Comparison of ENCODE assay signal across 12 cellular contexts in genomic region chr2:100281521-100282438, GRCh38. TPM values are rescaled to one million over a fixed set of nuclear protein-coding genes. Genes with fewer than 3 reads are reported as not detected.
A peak's percentile ranks its signal among the peaks of the same experiment; 100 is the strongest.
DNase-seq lines count a peak whose midpoint lies in the region; ATAC-seq and TF ChIP-seq lines count a peak whose summit lies in the region.
"Had no signal": no experiment of that assay in that cellular context is flagged by ENCODE, and none has a peak within 500 bp of the region (broad histone marks: within the 10 kb centered on the region; RNA-seq: fewer than 3 reads in every experiment).

No MANE protein-coding gene starts in this region.

- H3K27ac ChIP-seq in gastroesophageal sphincter (peak overlapping the region; percentile 62 to 83 (median 76)), smooth muscle cell (ENCODE audit: low read depth) (no peak overlapping the region)
- H3K27ac ChIP-seq: neutrophil had no signal

- H3K4me1 Mint-ChIP-seq in activated T-helper 2 cell treated with anti-CD3 and anti-CD28 coated beads, Interferon-gamma antibody, Interleukin-2, Interleukin-4, amounts not matched to agents 10 μg/mL and 5 μg/mL and 100 μg/mL, durations not matched to agents 14 hours and 24 hours and 36 hours (ENCODE audit: low read depth): peaks cover 45% of the 10 kb centered on the region

- H3K9me3 ChIP-seq in gastroesophageal sphincter (no peaks in the 10 kb centered on the region), smooth muscle cell (replicated peaks; ENCODE audit: low read depth) (no peaks in the 10 kb centered on the region)
- H3K9me3 ChIP-seq: neutrophil had no signal

- H3K4me3 ChIP-seq in gastroesophageal sphincter (peak overlapping the region in 1 of 2 donors; percentile 15), smooth muscle cell (no peak overlapping the region)

- H3F3A ChIP-seq in smooth muscle cell (ENCODE audit: low read depth): no peaks in the 10 kb centered on the region

- no peak for TF ChIP-seq EP300 in Ishikawa (IDR thresholded peaks at IDR 0.05; ENCODE audit: borderline replicate concordance)
- peak; percentile 91 for TF ChIP-seq EP300 in gastroesophageal sphincter (IDR thresholded peaks at IDR 0.05)

- no peak overlapping the region for H3K9ac ChIP-seq in smooth muscle cell (ENCODE audit: low read depth)

- H3K36me3 ChIP-seq in gastroesophageal sphincter (peaks cover 0 to 40% of the 10 kb centered on the region in 2 donors), smooth muscle cell (ENCODE audit: low read depth) (no peaks in the 10 kb centered on the region)
- H3K36me3 ChIP-seq: neutrophil had no signal

- 29 to 31% methylated on average over 12 to 16 of the region's 16 CpGs for WGBS in gastroesophageal sphincter (ENCODE audit: low coverage in 1 of 2), 2 donors
- 59% methylated on average over 16 of the region's 16 CpGs for WGBS in smooth muscle cell (ENCODE audit: low lambda C conversion rate)

- no peak for DNase-seq in activated T-helper 2 cell treated with anti-CD3 and anti-CD28 coated beads, Interferon-gamma antibody, Interleukin-2, Interleukin-4, amounts not matched to agents 10 μg/mL and 5 μg/mL and 100 μg/mL, durations not matched to agents 14 hours and 24 hours and 36 hours (ENCODE audit: low spot score)
- DNase-seq in smooth muscle cell (lab: John Stamatoyannopoulos, UW; ENCODE audit: unreplicated experiment) (no peak), left colon (no peak), activated T-cell treated with anti-CD3 and anti-CD28 coated beads for 4 hours (no peak), SW 1271 (lab: John Stamatoyannopoulos, UW) (no peak)
- DNase-seq: dermis blood vessel endothelial cell, DMS153, NCI-H510A treated with DMSO at 0.1 percent for 48 hours had no signal

- ATAC-seq in gastroesophageal sphincter (peak; percentile 83), left colon (no peak), GM21423 (IDR thresholded peaks at IDR 0.05; ENCODE audit: unreplicated experiment) (no peak)

- peak overlapping the region; percentile 84 for H2AFZ ChIP-seq in smooth muscle cell (ENCODE audit: low read depth)

- peak overlapping the region; percentile 24 for H3K4me3 Mint-ChIP-seq in activated T-helper 2 cell treated with anti-CD3 and anti-CD28 coated beads, Interferon-gamma antibody, Interleukin-2, Interleukin-4, amounts not matched to agents 10 μg/mL and 5 μg/mL and 100 μg/mL, durations not matched to agents 14 hours and 24 hours and 36 hours (ENCODE audit: low read depth)

- no peaks in the 10 kb centered on the region for H3K27me3 ChIP-seq in gastroesophageal sphincter
- no peaks in the 10 kb centered on the region for H3K27me3 ChIP-seq in smooth muscle cell (ENCODE audit: low read depth)

- H4K20me1 ChIP-seq in smooth muscle cell (ENCODE audit: low read depth): no peaks in the 10 kb centered on the region

- H3K27me3 Mint-ChIP-seq in activated T-helper 2 cell treated with anti-CD3 and anti-CD28 coated beads, Interferon-gamma antibody, Interleukin-2, Interleukin-4, amounts not matched to agents 10 μg/mL and 5 μg/mL and 100 μg/mL, durations not matched to agents 14 hours and 24 hours and 36 hours (ENCODE audit: low read depth): peaks cover 28% of the 10 kb centered on the region

- no peaks in the 10 kb centered on the region for H3K79me2 ChIP-seq in smooth muscle cell (ENCODE audit: low read depth)

- H3K27ac Mint-ChIP-seq in activated T-helper 2 cell treated with anti-CD3 and anti-CD28 coated beads, Interferon-gamma antibody, Interleukin-2, Interleukin-4, amounts not matched to agents 10 μg/mL and 5 μg/mL and 100 μg/mL, durations not matched to agents 14 hours and 24 hours and 36 hours: peak overlapping the region; percentile 36

- intact Hi-C loops in activated T-helper 2 cell treated with anti-CD3 and anti-CD28 coated beads, Interferon-gamma antibody, Interleukin-2, Interleukin-4, amounts not matched to agents 10 μg/mL and 5 μg/mL and 100 μg/mL, durations not matched to agents 14 hours and 24 hours and 36 hours (cut with micrococcal nuclease): no loop called here
- intact Hi-C loops in left colon (cut with DNase I, micrococcal nuclease): no loop called here

- TF ChIP-seq POLR2A in gastroesophageal sphincter (IDR thresholded peaks at IDR 0.05): no peak

- no peaks in the 10 kb centered on the region for H3K36me3 Mint-ChIP-seq in activated T-helper 2 cell treated with anti-CD3 and anti-CD28 coated beads, Interferon-gamma antibody, Interleukin-2, Interleukin-4, amounts not matched to agents 10 μg/mL and 5 μg/mL and 100 μg/mL, durations not matched to agents 14 hours and 24 hours and 36 hours (ENCODE audit: low read depth)

- peak overlapping the region; percentile 59 for H3K4me2 ChIP-seq in smooth muscle cell

- TF ChIP-seq CTCF in gastroesophageal sphincter (IDR thresholded peaks at IDR 0.05): no peak
- TF ChIP-seq CTCF in smooth muscle cell (IDR thresholded peaks at IDR 0.05; ENCODE audit: borderline replicate concordance, insufficient read depth, poor library complexity, severe bottlenecking): no peak

- no peaks in the 10 kb centered on the region for H3K9me3 Mint-ChIP-seq in activated T-helper 2 cell treated with anti-CD3 and anti-CD28 coated beads, Interferon-gamma antibody, Interleukin-2, Interleukin-4, amounts not matched to agents 10 μg/mL and 5 μg/mL and 100 μg/mL, durations not matched to agents 14 hours and 24 hours and 36 hours

- peaks cover 0 to 36% (median 0%) of the 10 kb centered on the region in 3 donors for H3K4me1 ChIP-seq in gastroesophageal sphincter
- peaks cover 9% of the 10 kb centered on the region for H3K4me1 ChIP-seq in smooth muscle cell (ENCODE audit: low read depth)

- TF ChIP-seq RAD21 in Ishikawa (IDR thresholded peaks at IDR 0.05; ENCODE audit: low read depth): no peak

TF ChIP-seq in Ishikawa, 13 proteins besides CTCF, POLR2A, EP300 and RAD21:
- peak; percentile 14; the same call in 1 of the 2 replicates for TF ChIP-seq TEAD4 (IDR thresholded peaks at IDR 0.05)
- TF ChIP-seq NFIC (IDR thresholded peaks at IDR 0.05): no peak

RNA-seq across cellular contexts. Expression of gene LONRF2, which starts 40.5 kb away (rescaled TPM):
- 0.21 and 0.28 TPM in 2 replicates for total RNA-seq in activated T-helper 2 cell treated with anti-CD3 and anti-CD28 coated beads, Interferon-gamma antibody, Interleukin-2, Interleukin-4, amounts not matched to agents 10 μg/mL and 5 μg/mL and 100 μg/mL, durations not matched to agents 14 hours and 24 hours and 36 hours
- total RNA-seq in gastroesophageal sphincter: 10 to 100 TPM; 23.8 to 74.6 (median 51.0) TPM
- 1.3 and 1.4 TPM in 2 replicates for total RNA-seq in smooth muscle cell
- polyA plus RNA-seq in smooth muscle cell: 0.06 and 0.34 TPM in 2 replicates
- total RNA-seq in left colon: 1 to 10 TPM in 1 of 2 donors, under 1 TPM in 1; 0.21 to 1.6 TPM
- total RNA-seq: dermis blood vessel endothelial cell had no signal

Comparison
In these comparisons a context has a peak if more than half of its experiments do, and no peak if none do; other contexts are left out.
1. RNA of gene LONRF2, which starts 40.5 kb away (total RNA-seq): 23.8 to 74.6 TPM in gastroesophageal sphincter; 0.21 to 1.6 TPM in left colon, 1.3 to 1.4 TPM in smooth muscle cell and 0.21 to 0.28 TPM in activated T-helper 2 cell treated with anti-CD3 and anti-CD28 coated beads, Interferon-gamma antibody, Interleukin-2, Interleukin-4, amounts not matched to agents 10 μg/mL and 5 μg/mL and 100 μg/mL, durations not matched to agents 14 hours and 24 hours and 36 hours; every median in the first group is over 4 times any median in the second.